ENCODE assay signal across 10 cellular contexts in the genomic region with DNA sequence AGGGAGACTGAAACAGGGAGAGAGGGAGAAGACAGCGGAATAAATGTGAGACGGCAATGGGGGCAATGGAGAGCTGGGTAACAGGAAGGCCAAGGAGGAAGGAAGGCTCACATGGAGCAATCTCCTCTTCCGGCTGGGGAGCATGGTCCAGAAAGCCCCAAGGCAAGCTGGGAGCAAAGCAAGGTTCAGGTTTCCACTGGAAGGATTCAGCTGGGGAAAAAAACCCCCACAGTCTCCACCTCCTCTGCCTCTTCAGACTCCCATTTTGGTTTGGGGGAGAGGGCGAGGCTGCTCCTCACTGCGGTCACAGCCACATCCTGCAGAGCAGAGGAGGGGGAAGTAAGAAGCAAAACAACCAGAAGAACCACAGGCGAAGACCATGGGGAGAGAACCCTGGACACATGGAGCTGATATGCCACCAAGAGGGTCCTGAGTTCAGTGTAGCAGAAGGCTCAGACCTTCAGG. TPM values are rescaled to one million over a fixed set of nuclear protein-coding genes. Genes with fewer than 3 reads are reported as not detected.
DNase-seq lines count a peak whose midpoint lies in the region; ATAC-seq and TF ChIP-seq lines count a peak whose summit lies in the region.
"Had no signal": no experiment of that assay in that cellular context is flagged by ENCODE, and none has a peak within 500 bp of the region (broad histone marks: within the 10 kb centered on the region; RNA-seq: fewer than 3 reads in every experiment).

No MANE protein-coding gene starts in this region.

- POLR2A ChIA-PET in MCF 10A (lab: Yijun Ruan, JAX) = interaction anchor here (0.7 to 2.0 kb wide), 5 partner anchors 9 to 165 kb away, joined by 3 to 10 read pairs (median 4); a partner anchor contains a TSS

- H3K27ac Mint-ChIP-seq in MCF 10A (ENCODE audit: low read depth, unreplicated experiment) = no peak overlapping the region

- peak overlapping the region; percentile 22 to 30 for H3K4me3 ChIP-seq in right atrium auricular region

- no peaks in the 10 kb centered on the region for H3K9me3 ChIP-seq in right atrium auricular region

- peak overlapping the region in 1 of 2 donors; percentile 22 for H3K27ac ChIP-seq in right atrium auricular region
- H3K27ac ChIP-seq in substantia nigra (ENCODE audit: low read depth, low read length, poor library complexity, severe bottlenecking) = peak overlapping the region; percentile 76
- H3K27ac ChIP-seq in foreskin keratinocyte = no peak overlapping the region

- H3K27me3 Mint-ChIP-seq in MCF 10A (ENCODE audit: insufficient read depth, unreplicated experiment) = no peaks in the 10 kb centered on the region
- H3K27me3 Mint-ChIP-seq: brain had no signal

- H3K4me1 Mint-ChIP-seq in MCF 10A (ENCODE audit: insufficient read depth, unreplicated experiment) = peaks cover 12% of the 10 kb centered on the region
- H3K4me1 Mint-ChIP-seq: brain had no signal

- CTCF ChIA-PET in MCF 10A (lab: Yijun Ruan, JAX) = interaction anchor here (0.7 to 7.3 kb wide), 23 partner anchors 8 to 155 kb away, joined by 3 to 158 read pairs (median 5); a partner anchor contains a TSS

- H3K4me3 Mint-ChIP-seq in MCF 10A (ENCODE audit: unreplicated experiment) = no peak overlapping the region
- H3K4me3 Mint-ChIP-seq: brain had no signal

- H3K36me3 ChIP-seq in right atrium auricular region = peaks cover 30% of the 10 kb centered on the region

- intact Hi-C loops in MCF 10A (cut with micrococcal nuclease) = loop anchor here (5.0 kb wide), 1 partner anchor 460 kb away; a partner anchor contains a TSS

- H3K36me3 Mint-ChIP-seq in MCF 10A (ENCODE audit: insufficient read depth, unreplicated experiment) = peaks cover 41% of the 10 kb centered on the region

- BruUV-seq in MCF 10A (replicated peaks; lab: Mats Ljungman, UMichigan) = no TSS peak

- DNase-seq in Kasumi-1 (lab: John Stamatoyannopoulos, UW) = peak; percentile 95
- peak; percentile 78 for DNase-seq in activated CD8-positive, alpha-beta memory T cell treated with anti-CD3 and anti-CD28 coated beads for 24 hours
- no peak for DNase-seq in right atrium auricular region (ENCODE audit: low spot score)
- peak in 5 of 49 donors; percentile 8 to 24 (median 14) for DNase-seq in substantia nigra (lab: John Stamatoyannopoulos, UW)
- no peak for DNase-seq in foreskin keratinocyte
- DNase-seq in MCF 10A (ENCODE audit: unreplicated experiment) = no peak

- no peak for TF ChIP-seq CTCF in right atrium auricular region (IDR thresholded peaks at IDR 0.05)
- TF ChIP-seq CTCF in foreskin keratinocyte (conservative IDR thresholded peaks at IDR 0.05) = no peak
- TF ChIP-seq CTCF in MCF 10A (IDR thresholded peaks at IDR 0.05; ENCODE audit: unreplicated experiment) = no peak

- H3K27me3 ChIP-seq in right atrium auricular region (no peaks in the 10 kb centered on the region), foreskin keratinocyte (no peaks in the 10 kb centered on the region)

- ATAC-seq in foreskin keratinocyte (no peak), GM21723 (IDR thresholded peaks at IDR 0.05; ENCODE audit: unreplicated experiment) (no peak), GM18519 (IDR thresholded peaks at IDR 0.05; ENCODE audit: low FRiP score, unreplicated experiment) (no peak)

- H3K9me3 Mint-ChIP-seq in MCF 10A (ENCODE audit: unreplicated experiment) = no peaks in the 10 kb centered on the region
- H3K9me3 Mint-ChIP-seq: brain had no signal

- peaks cover 0 to 4% of the 10 kb centered on the region in 2 donors for H3K4me1 ChIP-seq in right atrium auricular region
- no peaks in the 10 kb centered on the region for H3K4me1 ChIP-seq in foreskin keratinocyte

RNA-seq across cellular contexts. Expression of a gene that starts 0.7 kb away (rescaled TPM):
- total RNA-seq in right atrium auricular region (1 to 10 TPM in 1 of 2 donors, under 1 TPM in 1; 0.56 to 4.8 TPM), foreskin keratinocyte (not detected in 2 replicates), MCF 10A (2022) (not detected in 2 replicates)
- not detected in 2 replicates for polyA plus RNA-seq in foreskin keratinocyte
- total RNA-seq: renal cortical epithelial cell had no signal

RNA-seq across cellular contexts. Expression of a gene that starts 8.6 kb away (rescaled TPM):
- total RNA-seq in right atrium auricular region (10 to 100 TPM; 14.6 to 16.1 TPM), foreskin keratinocyte (5.3 and 6.1 TPM in 2 replicates), MCF 10A (2022) (14.4 and 22.3 TPM in 2 replicates)
- 2.6 and 3.6 TPM in 2 replicates for polyA plus RNA-seq in foreskin keratinocyte

RNA-seq across cellular contexts. Expression of a gene that starts 8.8 kb away (rescaled TPM):
- 10 to 100 TPM; 14.4 to 14.7 TPM for total RNA-seq in right atrium auricular region
- 48.1 and 48.7 TPM in 2 replicates for total RNA-seq in foreskin keratinocyte
- 55.5 and 57.7 TPM in 2 replicates for polyA plus RNA-seq in foreskin keratinocyte
- 88.5 and 93.0 TPM in 2 replicates for total RNA-seq in MCF 10A (2022)

RNA-seq across cellular contexts. Expression of a gene that starts 10.7 kb away (rescaled TPM):
- 10 to 100 TPM; 40.0 to 60.7 TPM for total RNA-seq in right atrium auricular region
- 0.99 and 1.2 TPM in 2 replicates for total RNA-seq in foreskin keratinocyte
- polyA plus RNA-seq in foreskin keratinocyte = 0.64 and 1.7 TPM in 2 replicates
- 2.3 and 9.5 TPM in 2 replicates for total RNA-seq in MCF 10A (2022)

RNA-seq across cellular contexts. Expression of a gene that starts 18.7 kb away (rescaled TPM):
- total RNA-seq in right atrium auricular region = not detected
- 0.65 and 0.88 TPM in 2 replicates for total RNA-seq in foreskin keratinocyte
- 0.29 and 0.45 TPM in 2 replicates for polyA plus RNA-seq in foreskin keratinocyte
- 1.1 TPM in 1 of 2 replicates, not detected in the other for total RNA-seq in MCF 10A (2022)
- total RNA-seq: renal cortical epithelial cell had no signal

Comparison
In these comparisons a context has a peak if more than half of its experiments do, and no peak if none do; other contexts are left out.
1. DNase-seq: peak in Kasumi-1 (2 of 2) and activated CD8-positive, alpha-beta memory T cell treated with anti-CD3 and anti-CD28 coated beads for 24 hours (single experiment); none in right atrium auricular region (single experiment), foreskin keratinocyte (0 of 2) and MCF 10A (single experiment).